In the genomic region with DNA sequence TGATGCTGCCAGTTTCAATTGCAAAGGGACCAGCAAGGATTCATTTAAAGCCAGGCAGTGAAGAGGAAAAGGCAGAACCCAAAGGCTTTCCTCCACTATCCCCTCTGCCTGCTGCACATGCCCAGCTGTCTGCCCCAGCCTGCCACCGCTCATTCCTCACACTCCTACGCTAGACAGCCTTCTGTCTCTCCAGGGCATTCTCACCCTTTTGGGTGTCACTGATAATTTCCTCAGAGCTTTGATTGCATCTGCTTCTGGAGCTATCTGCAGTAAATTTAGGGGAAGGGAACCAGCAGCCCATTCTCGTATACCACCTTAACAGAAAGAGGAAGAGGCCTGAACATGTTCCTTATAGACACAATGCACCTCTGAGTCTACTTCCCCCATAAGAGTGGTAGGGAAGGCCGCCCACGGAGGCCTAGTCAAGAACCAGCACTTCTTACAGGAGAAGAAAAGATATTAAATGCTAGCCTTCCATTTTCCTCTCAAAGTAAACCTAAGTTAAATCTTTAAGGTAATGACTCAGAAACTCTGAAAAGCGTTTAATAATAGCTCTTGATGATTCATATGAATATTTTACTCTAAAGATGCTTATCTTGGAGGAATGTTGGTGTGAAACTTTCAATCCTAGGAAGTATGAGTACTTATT, we compare ENCODE assay signal across 2 cellular contexts.
A peak's percentile ranks its signal among the peaks of the same experiment; 100 is the strongest.
TF ChIP-seq lines count a peak whose summit lies in the region.

No MANE protein-coding gene starts in this region.

TF ChIP-seq in GM23338, 12 proteins besides CTCF, POLR2A, EP300 and RAD21:
- no peak for TF ChIP-seq REST (IDR thresholded peaks at IDR 0.05; ENCODE audit: unreplicated experiment)
- TF ChIP-seq, protein P1, sequence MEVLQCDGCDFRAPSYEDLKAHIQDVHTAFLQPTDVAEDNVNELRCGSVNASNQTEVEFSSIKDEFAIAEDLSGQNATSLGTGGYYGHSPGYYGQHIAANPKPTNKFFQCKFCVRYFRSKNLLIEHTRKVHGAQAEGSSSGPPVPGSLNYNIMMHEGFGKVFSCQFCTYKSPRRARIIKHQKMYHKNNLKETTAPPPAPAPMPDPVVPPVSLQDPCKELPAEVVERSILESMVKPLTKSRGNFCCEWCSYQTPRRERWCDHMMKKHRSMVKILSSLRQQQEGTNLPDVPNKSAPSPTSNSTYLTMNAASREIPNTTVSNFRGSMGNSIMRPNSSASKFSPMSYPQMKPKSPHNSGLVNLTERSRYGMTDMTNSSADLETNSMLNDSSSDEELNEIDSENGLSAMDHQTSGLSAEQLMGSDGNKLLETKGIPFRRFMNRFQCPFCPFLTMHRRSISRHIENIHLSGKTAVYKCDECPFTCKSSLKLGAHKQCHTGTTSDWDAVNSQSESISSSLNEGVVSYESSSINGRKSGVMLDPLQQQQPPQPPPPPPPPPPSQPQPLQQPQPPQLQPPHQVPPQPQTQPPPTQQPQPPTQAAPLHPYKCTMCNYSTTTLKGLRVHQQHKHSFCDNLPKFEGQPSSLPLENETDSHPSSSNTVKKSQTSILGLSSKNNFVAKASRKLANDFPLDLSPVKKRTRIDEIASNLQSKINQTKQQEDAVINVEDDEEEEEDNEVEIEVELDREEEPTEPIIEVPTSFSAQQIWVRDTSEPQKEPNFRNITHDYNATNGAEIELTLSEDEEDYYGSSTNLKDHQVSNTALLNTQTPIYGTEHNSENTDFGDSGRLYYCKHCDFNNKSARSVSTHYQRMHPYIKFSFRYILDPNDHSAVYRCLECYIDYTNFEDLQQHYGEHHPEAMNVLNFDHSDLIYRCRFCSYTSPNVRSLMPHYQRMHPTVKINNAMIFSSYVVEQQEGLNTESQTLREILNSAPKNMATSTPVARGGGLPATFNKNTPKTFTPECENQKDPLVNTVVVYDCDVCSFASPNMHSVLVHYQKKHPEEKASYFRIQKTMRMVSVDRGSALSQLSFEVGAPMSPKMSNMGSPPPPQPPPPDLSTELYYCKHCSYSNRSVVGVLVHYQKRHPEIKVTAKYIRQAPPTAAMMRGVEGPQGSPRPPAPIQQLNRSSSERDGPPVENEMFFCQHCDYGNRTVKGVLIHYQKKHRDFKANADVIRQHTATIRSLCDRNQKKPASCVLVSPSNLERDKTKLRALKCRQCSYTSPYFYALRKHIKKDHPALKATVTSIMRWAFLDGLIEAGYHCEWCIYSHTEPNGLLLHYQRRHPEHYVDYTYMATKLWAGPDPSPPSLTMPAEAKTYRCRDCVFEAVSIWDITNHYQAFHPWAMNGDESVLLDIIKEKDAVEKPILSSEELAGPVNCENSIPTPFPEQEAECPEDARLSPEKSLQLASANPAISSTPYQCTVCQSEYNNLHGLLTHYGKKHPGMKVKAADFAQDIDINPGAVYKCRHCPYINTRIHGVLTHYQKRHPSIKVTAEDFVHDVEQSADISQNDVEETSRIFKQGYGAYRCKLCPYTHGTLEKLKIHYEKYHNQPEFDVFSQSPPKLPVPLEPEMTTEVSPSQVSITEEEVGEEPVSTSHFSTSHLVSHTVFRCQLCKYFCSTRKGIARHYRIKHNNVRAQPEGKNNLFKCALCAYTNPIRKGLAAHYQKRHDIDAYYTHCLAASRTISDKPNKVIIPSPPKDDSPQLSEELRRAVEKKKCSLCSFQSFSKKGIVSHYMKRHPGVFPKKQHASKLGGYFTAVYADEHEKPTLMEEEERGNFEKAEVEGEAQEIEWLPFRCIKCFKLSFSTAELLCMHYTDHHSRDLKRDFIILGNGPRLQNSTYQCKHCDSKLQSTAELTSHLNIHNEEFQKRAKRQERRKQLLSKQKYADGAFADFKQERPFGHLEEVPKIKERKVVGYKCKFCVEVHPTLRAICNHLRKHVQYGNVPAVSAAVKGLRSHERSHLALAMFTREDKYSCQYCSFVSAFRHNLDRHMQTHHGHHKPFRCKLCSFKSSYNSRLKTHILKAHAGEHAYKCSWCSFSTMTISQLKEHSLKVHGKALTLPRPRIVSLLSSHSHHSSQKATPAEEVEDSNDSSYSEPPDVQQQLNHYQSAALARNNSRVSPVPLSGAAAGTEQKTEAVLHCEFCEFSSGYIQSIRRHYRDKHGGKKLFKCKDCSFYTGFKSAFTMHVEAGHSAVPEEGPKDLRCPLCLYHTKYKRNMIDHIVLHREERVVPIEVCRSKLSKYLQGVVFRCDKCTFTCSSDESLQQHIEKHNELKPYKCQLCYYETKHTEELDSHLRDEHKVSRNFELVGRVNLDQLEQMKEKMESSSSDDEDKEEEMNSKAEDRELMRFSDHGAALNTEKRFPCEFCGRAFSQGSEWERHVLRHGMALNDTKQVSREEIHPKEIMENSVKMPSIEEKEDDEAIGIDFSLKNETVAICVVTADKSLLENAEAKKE (CRISPR knock-in tag; IDR thresholded peaks at IDR 0.05): no peak
- TF ChIP-seq STAT1 (IDR thresholded peaks at IDR 0.05; ENCODE audit: unreplicated experiment): no peak
- no peak for TF ChIP-seq JUNB (IDR thresholded peaks at IDR 0.05; ENCODE audit: unreplicated experiment)
- no peak for TF ChIP-seq CREB1 (CRISPR knock-in tag; IDR thresholded peaks at IDR 0.05; ENCODE audit: low read depth)
- TF ChIP-seq POLR2AphosphoS5 (IDR thresholded peaks at IDR 0.05; ENCODE audit: low read depth): no peak
- no peak for TF ChIP-seq ZNF331 (CRISPR knock-in tag; IDR thresholded peaks at IDR 0.05; ENCODE audit: low read depth)
- no peak for TF ChIP-seq ZNF114 (CRISPR knock-in tag; IDR thresholded peaks at IDR 0.05)
- TF ChIP-seq EZH2phosphoT487 (IDR thresholded peaks at IDR 0.05; ENCODE audit: unreplicated experiment): no peak

TF ChIP-seq in endothelial cell of umbilical vein, 7 proteins besides CTCF, POLR2A, EP300 and RAD21 (continued from another document):
- peak; percentile 89 for TF ChIP-seq FOS (IDR thresholded peaks at IDR 0.05; ENCODE audit: borderline replicate concordance, insufficient read depth, low read length)
- TF ChIP-seq JUN (IDR thresholded peaks at IDR 0.05; ENCODE audit: borderline replicate concordance, insufficient read depth, insufficient read length, low read depth): peak; percentile 94
- no peak for TF ChIP-seq EZH2 (IDR thresholded peaks at IDR 0.05; ENCODE audit: borderline replicate concordance, low read depth, low read length, severe bottlenecking)
- peak; percentile 96 for TF ChIP-seq GATA2 (IDR thresholded peaks at IDR 0.05; ENCODE audit: insufficient read depth, insufficient read length, low read depth, low read length)
- TF ChIP-seq MYC (IDR thresholded peaks at IDR 0.05; ENCODE audit: low read depth, low read length): no peak
- TF ChIP-seq, protein P2, sequence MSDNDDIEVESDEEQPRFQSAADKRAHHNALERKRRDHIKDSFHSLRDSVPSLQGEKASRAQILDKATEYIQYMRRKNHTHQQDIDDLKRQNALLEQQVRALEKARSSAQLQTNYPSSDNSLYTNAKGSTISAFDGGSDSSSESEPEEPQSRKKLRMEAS (IDR thresholded peaks at IDR 0.05; ENCODE audit: insufficient read depth, insufficient read length): no peak
TF ChIP-seq in endothelial cell of umbilical vein: peak in this region for 3.
